13 cellular contexts compared by ENCODE assay signal in genomic region chr4:167281545-167281944, GRCh38. TPM values are rescaled to one million over a fixed set of nuclear protein-coding genes. Genes with fewer than 3 reads are reported as not detected.
"Had no signal": no experiment of that assay in that cellular context is flagged by ENCODE, and none has a peak within 500 bp of the region (broad histone marks: within the 10 kb centered on the region; RNA-seq: fewer than 3 reads in every experiment).

No MANE protein-coding gene starts in this region.

RNA-seq across cellular contexts. Expression of gene SPOCK3, which starts 47.3 kb away (rescaled TPM):
- total RNA-seq: left cardiac atrium; left lobe of liver; lung microvascular endothelial cell; mesenteric fat pad; myocyte; natural killer cell treated with Interleukin-12 subunit alpha and Interleukin-12 subunit beta and Interleukin-15 and Interleukin-18, amount 100 ng/mL, for 72 hours; osteoblast; subcutaneous adipose tissue; suprapubic skin; thoracic aorta; upper lobe of right lung had no signal
- polyA plus RNA-seq: keratinocyte; naive thymus-derived CD4-positive, alpha-beta T cell had no signal
